In the genomic region with DNA sequence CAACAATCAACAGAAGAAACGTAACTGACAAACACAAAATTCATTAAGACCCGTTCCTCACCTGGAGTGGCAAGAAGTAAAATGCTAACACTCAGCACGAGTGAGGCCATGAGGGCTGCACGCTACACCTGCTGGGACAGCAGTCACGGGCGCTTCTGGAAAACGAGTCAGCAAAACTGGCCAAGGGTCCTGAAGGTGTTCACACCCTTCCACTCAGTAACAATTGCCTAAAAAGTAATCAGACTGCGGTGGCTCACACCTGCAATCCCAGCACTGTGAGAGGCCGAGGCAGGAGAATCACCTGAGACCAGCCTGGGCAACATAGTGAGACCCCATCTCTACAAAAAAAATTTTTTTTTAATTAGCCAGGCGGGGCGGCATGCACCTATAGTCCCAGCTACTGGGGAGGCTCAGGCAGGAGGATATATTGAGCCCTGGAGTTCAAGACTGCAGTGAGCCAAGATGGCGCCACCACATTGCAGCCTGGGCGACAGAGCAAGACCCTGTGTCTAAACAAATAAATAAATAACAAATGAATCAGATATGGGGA, we compare ENCODE assay signal across 12 cellular contexts.
"Had no signal": no experiment of that assay in that cellular context is flagged by ENCODE, and none has a peak within 500 bp of the region (broad histone marks: within the 10 kb centered on the region; RNA-seq: fewer than 3 reads in every experiment).

No MANE protein-coding gene starts in this region.

- H3K27me3 Mint-ChIP-seq: activated CD4-positive, alpha-beta memory T cell treated with anti-CD3 and anti-CD28 coated beads, Interleukin-2, amount 10 ng/mL, durations not matched to agents 7 days and 5 days; activated naive CD4-positive, alpha-beta T cell treated with anti-CD3 and anti-CD28 coated beads, Interleukin-2, amount 50 U/mL, for 24 hours; brain had no signal

- H3K27ac ChIP-seq: ovary, thyroid gland, vagina had no signal

- H3K27me3 ChIP-seq: ovary, thyroid gland, vagina had no signal

- H3K9me3 ChIP-seq: ovary, thyroid gland had no signal

- H3K36me3 ChIP-seq: ovary, thyroid gland, vagina had no signal

- H3K4me3 ChIP-seq: ovary, thyroid gland, vagina had no signal

- ATAC-seq: activated CD4-positive, CD25-positive, alpha-beta regulatory T cell treated with anti-CD3 and anti-CD28 coated beads, Interleukin-2, amount 50 U/mL, for 24 hours; activated T-cell treated with anti-CD3 and anti-CD28 coated beads, Interleukin-2, amount 50 U/mL, for 72 hours had no signal

- H3K27ac Mint-ChIP-seq: activated CD4-positive, alpha-beta memory T cell treated with anti-CD3 and anti-CD28 coated beads, Interleukin-2, amount 10 ng/mL, durations not matched to agents 7 days and 5 days; activated naive CD4-positive, alpha-beta T cell treated with anti-CD3 and anti-CD28 coated beads, Interleukin-2, amount 50 U/mL, for 24 hours; activated T-cell treated with anti-CD3 and anti-CD28 coated beads, Interleukin-2, amount 50 U/mL, for 72 hours had no signal

- H3K4me3 Mint-ChIP-seq: activated CD4-positive, alpha-beta memory T cell treated with anti-CD3 and anti-CD28 coated beads, Interleukin-2, amount 10 ng/mL, durations not matched to agents 7 days and 5 days; activated naive CD4-positive, alpha-beta T cell treated with anti-CD3 and anti-CD28 coated beads, Interleukin-2, amount 50 U/mL, for 24 hours; activated T-cell treated with anti-CD3 and anti-CD28 coated beads, Interleukin-2, amount 50 U/mL, for 72 hours; brain had no signal

- H3K9me3 Mint-ChIP-seq: activated naive CD4-positive, alpha-beta T cell treated with anti-CD3 and anti-CD28 coated beads, Interleukin-2, amount 50 U/mL, for 24 hours had no signal

- DNase-seq: activated CD4-positive, alpha-beta memory T cell treated with anti-CD3 and anti-CD28 coated beads, Interleukin-2, amount 10 ng/mL, durations not matched to agents 7 days and 5 days; activated T-cell treated with anti-CD3 and anti-CD28 coated beads, Interleukin-2, amount 50 U/mL, for 72 hours; amygdala; dermis blood vessel endothelial cell; hippocampal formation; stimulated activated CD4-positive, alpha-beta T cell treated with anti-CD3 and anti-CD28 coated beads, Interleukin-4, amount 100 ng/mL, for 4 hours; thyroid gland had no signal
